In genomic region chr3:52455283-52456168, GRCh38 we compare ENCODE assay signal across 1 cellular context.
A peak's percentile ranks its signal among the peaks of the same experiment; 100 is the strongest.
TF ChIP-seq lines count a peak whose summit lies in the region.

NISCH (plus strand) TSS chr3:52455604; CDS start chr3:52455642, 38 bp downstream.

TF ChIP-seq in HepG2, 621 proteins besides CTCF, POLR2A, EP300 and RAD21 (continued from another document and continues in another):
- TF ChIP-seq, protein P1, sequence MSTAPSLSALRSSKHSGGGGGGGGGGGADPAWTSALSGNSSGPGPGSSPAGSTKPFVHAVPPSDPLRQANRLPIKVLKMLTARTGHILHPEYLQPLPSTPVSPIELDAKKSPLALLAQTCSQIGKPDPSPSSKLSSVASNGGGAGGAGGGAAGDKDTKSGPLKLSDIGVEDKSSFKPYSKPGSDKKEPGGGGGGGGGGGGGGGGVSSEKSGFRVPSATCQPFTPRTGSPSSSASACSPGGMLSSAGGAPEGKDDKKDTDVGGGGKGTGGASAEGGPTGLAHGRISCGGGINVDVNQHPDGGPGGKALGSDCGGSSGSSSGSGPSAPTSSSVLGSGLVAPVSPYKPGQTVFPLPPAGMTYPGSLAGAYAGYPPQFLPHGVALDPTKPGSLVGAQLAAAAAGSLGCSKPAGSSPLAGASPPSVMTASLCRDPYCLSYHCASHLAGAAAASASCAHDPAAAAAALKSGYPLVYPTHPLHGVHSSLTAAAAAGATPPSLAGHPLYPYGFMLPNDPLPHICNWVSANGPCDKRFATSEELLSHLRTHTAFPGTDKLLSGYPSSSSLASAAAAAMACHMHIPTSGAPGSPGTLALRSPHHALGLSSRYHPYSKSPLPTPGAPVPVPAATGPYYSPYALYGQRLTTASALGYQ (CRISPR knock-in tag; IDR thresholded peaks at IDR 0.05): no peak
- TF ChIP-seq ZBTB33 (CRISPR knock-in tag; IDR thresholded peaks at IDR 0.05) (no peak), ARHGAP35 (CRISPR knock-in tag; IDR thresholded peaks at IDR 0.05; ENCODE audit: borderline replicate concordance) (no peak), ZNF44 (CRISPR knock-in tag; IDR thresholded peaks at IDR 0.05) (no peak), RARA (CRISPR knock-in tag; IDR thresholded peaks at IDR 0.05) (peak; percentile 58), ZNF749 (CRISPR knock-in tag; IDR thresholded peaks at IDR 0.05; ENCODE audit: borderline replicate concordance) (no peak), HOMEZ (CRISPR knock-in tag; IDR thresholded peaks at IDR 0.05; ENCODE audit: low read depth) (no peak), ZFP36L1 (CRISPR knock-in tag; IDR thresholded peaks at IDR 0.05) (no peak), POLR2G (IDR thresholded peaks at IDR 0.05; ENCODE audit: low read depth, low read length) (peak; percentile 83), ZNF143 (CRISPR knock-in tag; IDR thresholded peaks at IDR 0.05) (no peak), SSRP1 (CRISPR knock-in tag; IDR thresholded peaks at IDR 0.05) (no peak), SETDB1 (CRISPR knock-in tag; IDR thresholded peaks at IDR 0.05; ENCODE audit: borderline replicate concordance) (no peak), KLF6 (CRISPR knock-in tag; IDR thresholded peaks at IDR 0.05) (peak; percentile 65; the same call in 1 of the 2 replicates), SIN3B (IDR thresholded peaks at IDR 0.05; ENCODE audit: low read length) (no peak), PHF5A (CRISPR knock-in tag; IDR thresholded peaks at IDR 0.05; ENCODE audit: low read depth, unreplicated experiment) (no peak), FOXK2 (IDR thresholded peaks at IDR 0.05) (no peak), POGZ (CRISPR knock-in tag; IDR thresholded peaks at IDR 0.05) (no peak), ZKSCAN1 (IDR thresholded peaks at IDR 0.05; ENCODE audit: low read length) (no peak), NBN (conservative IDR thresholded peaks at IDR 0.05) (no peak), MLXIP (CRISPR knock-in tag; IDR thresholded peaks at IDR 0.05; ENCODE audit: borderline replicate concordance) (peak; percentile 96), PLRG1 (conservative IDR thresholded peaks at IDR 0.05) (no peak), ZNF780A (CRISPR knock-in tag; IDR thresholded peaks at IDR 0.05) (no peak), ZSCAN30 (CRISPR knock-in tag; IDR thresholded peaks at IDR 0.05) (no peak), NR2F2 (IDR thresholded peaks at IDR 0.05; ENCODE audit: borderline replicate concordance, low read depth) (no peak), ZNF775 (CRISPR knock-in tag; IDR thresholded peaks at IDR 0.05; ENCODE audit: borderline replicate concordance) (no peak), HMG20A (CRISPR knock-in tag; IDR thresholded peaks at IDR 0.05; ENCODE audit: borderline replicate concordance) (no peak), KIAA2018 (CRISPR knock-in tag; IDR thresholded peaks at IDR 0.05; ENCODE audit: borderline replicate concordance) (no peak), GPN1 (CRISPR knock-in tag; IDR thresholded peaks at IDR 0.05; ENCODE audit: borderline replicate concordance) (no peak), CAMTA2 (CRISPR knock-in tag; IDR thresholded peaks at IDR 0.05; ENCODE audit: borderline replicate concordance) (no peak), ZSCAN29 (CRISPR knock-in tag; conservative IDR thresholded peaks at IDR 0.05) (no peak), ZNF256 (CRISPR knock-in tag; conservative IDR thresholded peaks at IDR 0.05) (no peak), MBD4 (IDR thresholded peaks at IDR 0.05; ENCODE audit: borderline replicate concordance, low read length) (no peak), KDM1A (CRISPR knock-in tag; IDR thresholded peaks at IDR 0.05) (no peak), NFYB (CRISPR knock-in tag; IDR thresholded peaks at IDR 0.05) (peak; percentile 60; the same call in 1 of the 2 replicates), ZNF383 (CRISPR knock-in tag; IDR thresholded peaks at IDR 0.05; ENCODE audit: borderline replicate concordance) (no peak), GABPA (IDR thresholded peaks at IDR 0.05; ENCODE audit: low read depth, low read length) (no peak), GABPA (CRISPR knock-in tag; IDR thresholded peaks at IDR 0.05; ENCODE audit: low read depth) (peak; percentile 45; the same call in 1 of the 2 replicates)
- TF ChIP-seq, protein P2, sequence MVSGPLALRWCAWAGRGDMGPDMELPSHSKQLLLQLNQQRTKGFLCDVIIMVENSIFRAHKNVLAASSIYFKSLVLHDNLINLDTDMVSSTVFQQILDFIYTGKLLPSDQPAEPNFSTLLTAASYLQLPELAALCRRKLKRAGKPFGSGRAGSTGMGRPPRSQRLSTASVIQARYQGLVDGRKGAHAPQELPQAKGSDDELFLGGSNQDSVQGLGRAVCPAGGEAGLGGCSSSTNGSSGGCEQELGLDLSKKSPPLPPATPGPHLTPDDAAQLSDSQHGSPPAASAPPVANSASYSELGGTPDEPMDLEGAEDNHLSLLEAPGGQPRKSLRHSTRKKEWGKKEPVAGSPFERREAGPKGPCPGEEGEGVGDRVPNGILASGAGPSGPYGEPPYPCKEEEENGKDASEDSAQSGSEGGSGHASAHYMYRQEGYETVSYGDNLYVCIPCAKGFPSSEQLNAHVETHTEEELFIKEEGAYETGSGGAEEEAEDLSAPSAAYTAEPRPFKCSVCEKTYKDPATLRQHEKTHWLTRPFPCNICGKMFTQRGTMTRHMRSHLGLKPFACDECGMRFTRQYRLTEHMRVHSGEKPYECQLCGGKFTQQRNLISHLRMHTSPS (CRISPR knock-in tag; IDR thresholded peaks at IDR 0.05; ENCODE audit: low read depth): no peak
- TF ChIP-seq, protein P3, sequence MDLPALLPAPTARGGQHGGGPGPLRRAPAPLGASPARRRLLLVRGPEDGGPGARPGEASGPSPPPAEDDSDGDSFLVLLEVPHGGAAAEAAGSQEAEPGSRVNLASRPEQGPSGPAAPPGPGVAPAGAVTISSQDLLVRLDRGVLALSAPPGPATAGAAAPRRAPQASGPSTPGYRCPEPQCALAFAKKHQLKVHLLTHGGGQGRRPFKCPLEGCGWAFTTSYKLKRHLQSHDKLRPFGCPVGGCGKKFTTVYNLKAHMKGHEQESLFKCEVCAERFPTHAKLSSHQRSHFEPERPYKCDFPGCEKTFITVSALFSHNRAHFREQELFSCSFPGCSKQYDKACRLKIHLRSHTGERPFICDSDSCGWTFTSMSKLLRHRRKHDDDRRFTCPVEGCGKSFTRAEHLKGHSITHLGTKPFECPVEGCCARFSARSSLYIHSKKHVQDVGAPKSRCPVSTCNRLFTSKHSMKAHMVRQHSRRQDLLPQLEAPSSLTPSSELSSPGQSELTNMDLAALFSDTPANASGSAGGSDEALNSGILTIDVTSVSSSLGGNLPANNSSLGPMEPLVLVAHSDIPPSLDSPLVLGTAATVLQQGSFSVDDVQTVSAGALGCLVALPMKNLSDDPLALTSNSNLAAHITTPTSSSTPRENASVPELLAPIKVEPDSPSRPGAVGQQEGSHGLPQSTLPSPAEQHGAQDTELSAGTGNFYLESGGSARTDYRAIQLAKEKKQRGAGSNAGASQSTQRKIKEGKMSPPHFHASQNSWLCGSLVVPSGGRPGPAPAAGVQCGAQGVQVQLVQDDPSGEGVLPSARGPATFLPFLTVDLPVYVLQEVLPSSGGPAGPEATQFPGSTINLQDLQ (CRISPR knock-in tag; IDR thresholded peaks at IDR 0.05): no peak
